8 cellular contexts compared by ENCODE assay signal in the genomic region with DNA sequence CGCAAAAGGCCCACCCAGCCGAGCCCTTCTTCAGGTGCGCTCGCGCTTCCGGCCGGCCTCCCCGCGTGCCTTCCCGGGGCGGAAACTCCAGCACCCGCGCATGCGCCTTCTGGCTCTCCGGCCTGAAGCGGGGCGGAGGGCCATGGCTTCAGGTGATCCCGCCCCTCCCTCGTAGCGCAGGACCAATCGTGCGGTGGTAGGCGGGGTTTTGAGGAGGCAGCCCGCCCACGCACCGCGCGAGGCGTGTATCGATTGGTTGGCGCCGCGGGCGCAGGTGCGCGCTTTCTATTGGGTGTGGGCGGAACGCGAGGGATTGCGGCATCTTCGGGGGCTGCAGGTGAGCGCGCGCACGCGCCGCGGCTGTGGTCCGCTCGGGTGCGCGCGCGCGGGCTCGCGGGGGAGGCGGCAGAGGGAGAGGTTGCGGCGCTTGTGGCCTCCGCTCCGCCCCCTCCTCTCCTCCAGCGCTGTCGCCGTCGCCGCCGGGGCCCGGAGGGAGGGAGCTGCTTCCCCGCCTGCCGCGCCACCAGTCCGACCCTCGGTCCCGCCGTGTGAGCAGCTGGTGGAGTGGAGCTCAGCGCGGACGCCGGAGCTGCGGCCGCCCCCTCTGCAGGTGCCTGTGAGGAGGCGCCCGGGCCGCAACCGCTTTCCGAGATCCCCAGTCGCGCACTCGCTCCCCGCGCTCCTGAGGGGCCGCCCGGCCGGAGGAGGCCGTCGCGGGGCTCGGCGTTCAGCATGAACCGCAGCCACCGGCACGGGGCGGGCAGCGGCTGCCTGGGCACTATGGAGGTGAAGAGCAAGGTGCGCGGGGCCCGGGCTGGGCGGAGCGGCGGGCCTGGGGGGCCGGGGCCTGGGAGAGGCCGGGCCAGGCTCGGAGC. TPM values are rescaled to one million over a fixed set of nuclear protein-coding genes. Genes with fewer than 3 reads are reported as not detected.
DNase-seq lines count a peak whose midpoint lies in the region; ATAC-seq and TF ChIP-seq lines count a peak whose summit lies in the region.

A gene with protein sequence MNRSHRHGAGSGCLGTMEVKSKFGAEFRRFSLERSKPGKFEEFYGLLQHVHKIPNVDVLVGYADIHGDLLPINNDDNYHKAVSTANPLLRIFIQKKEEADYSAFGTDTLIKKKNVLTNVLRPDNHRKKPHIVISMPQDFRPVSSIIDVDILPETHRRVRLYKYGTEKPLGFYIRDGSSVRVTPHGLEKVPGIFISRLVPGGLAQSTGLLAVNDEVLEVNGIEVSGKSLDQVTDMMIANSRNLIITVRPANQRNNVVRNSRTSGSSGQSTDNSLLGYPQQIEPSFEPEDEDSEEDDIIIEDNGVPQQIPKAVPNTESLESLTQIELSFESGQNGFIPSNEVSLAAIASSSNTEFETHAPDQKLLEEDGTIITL (plus strand): TSS at position 526 of the 875 bp plus-strand sequence. CDS start 207 bp downstream, at position 733.

- ATAC-seq in GM18505 (IDR thresholded peaks at IDR 0.05; ENCODE audit: unreplicated experiment) (peak; percentile 87), HG02943 (IDR thresholded peaks at IDR 0.05; ENCODE audit: low read depth, unreplicated experiment) (peak; percentile 83)

- under 1% methylated on average over 49 of the region's 114 CpGs for WGBS in prostate gland
- under 1% methylated on average over 106 of the region's 114 CpGs for WGBS in urinary bladder

- H3K27me3 ChIP-seq in right atrium auricular region (no peaks in the 10 kb centered on the region), prostate gland (replicated peaks; ENCODE audit: insufficient read depth) (no peaks in the 10 kb centered on the region)

- H3K4me1 ChIP-seq in right atrium auricular region (peaks cover 0 to 23% of the 10 kb centered on the region in 2 donors), prostate gland (replicated peaks) (peaks cover 3% of the 10 kb centered on the region), urinary bladder (ENCODE audit: insufficient read depth) (no peaks in the 10 kb centered on the region)

- H3K27me3 Mint-ChIP-seq in T-helper 1 cell treated with Interleukin-12 subunit alpha and Interleukin-12 subunit beta and Interleukin-4 antibody, amounts not matched to agents 30 μg/mL and 1 μg/mL, for 36 hours (ENCODE audit: low read depth), result no peaks in the 10 kb centered on the region

- H3K27ac ChIP-seq in angular gyrus (ENCODE audit: low read depth, low read length) (peak within 1 kb of the TSS; percentile 62), right atrium auricular region (peak within 1 kb of the TSS; percentile 89 to 90), prostate gland (peak within 1 kb of the TSS; percentile 87 to 89), urinary bladder (ENCODE audit: low read depth) (peak within 1 kb of the TSS; percentile 84)

- H3K36me3 ChIP-seq in right atrium auricular region (no peaks in the 10 kb centered on the region), prostate gland (no peaks in the 10 kb centered on the region), urinary bladder (ENCODE audit: insufficient read depth) (no peaks in the 10 kb centered on the region)

- DNase-seq in NCI-H1694 treated with DMSO at 0.1 percent for 48 hours (lab: John Stamatoyannopoulos, UW), result peak; percentile 92
- DNase-seq in right atrium auricular region (ENCODE audit: low spot score), result peak; percentile 94
- peak; percentile 99 for DNase-seq in prostate gland (ENCODE audit: low spot score)

- peaks cover 18% of the 10 kb centered on the region for H3K4me1 Mint-ChIP-seq in T-helper 1 cell treated with Interleukin-12 subunit alpha and Interleukin-12 subunit beta and Interleukin-4 antibody, amounts not matched to agents 30 μg/mL and 1 μg/mL, for 36 hours (ENCODE audit: low read depth)

- H3K4me3 Mint-ChIP-seq in T-helper 1 cell treated with Interleukin-12 subunit alpha and Interleukin-12 subunit beta and Interleukin-4 antibody, amounts not matched to agents 30 μg/mL and 1 μg/mL, for 36 hours, result peak within 1 kb of the TSS; percentile 84

- H3K9me3 Mint-ChIP-seq in T-helper 1 cell treated with Interleukin-12 subunit alpha and Interleukin-12 subunit beta and Interleukin-4 antibody, amounts not matched to agents 30 μg/mL and 1 μg/mL, for 36 hours, result no peaks in the 10 kb centered on the region

- TF ChIP-seq CTCF in right atrium auricular region (IDR thresholded peaks at IDR 0.05) (no peak), prostate gland (IDR thresholded peaks at IDR 0.05) (no peak)

- peak; percentile 66 for TF ChIP-seq POLR2A in GM18505 (IDR thresholded peaks at IDR 0.05; ENCODE audit: borderline replicate concordance, extremely low read depth, insufficient read depth, insufficient read length)
- TF ChIP-seq POLR2A in prostate gland (IDR thresholded peaks at IDR 0.05), result peak; percentile 97

- H3K9me3 ChIP-seq in right atrium auricular region (no peaks in the 10 kb centered on the region), prostate gland (no peaks in the 10 kb centered on the region)

- intact Hi-C loops in prostate gland (cut with DNase I), result no loop called here

- peaks cover 4% of the 10 kb centered on the region for H3K36me3 Mint-ChIP-seq in T-helper 1 cell treated with Interleukin-12 subunit alpha and Interleukin-12 subunit beta and Interleukin-4 antibody, amounts not matched to agents 30 μg/mL and 1 μg/mL, for 36 hours (ENCODE audit: low read depth)

- H3K27ac Mint-ChIP-seq in T-helper 1 cell treated with Interleukin-12 subunit alpha and Interleukin-12 subunit beta and Interleukin-4 antibody, amounts not matched to agents 30 μg/mL and 1 μg/mL, for 36 hours, result peak within 1 kb of the TSS; percentile 81

- H3K4me3 ChIP-seq in right atrium auricular region, result peak within 1 kb of the TSS; percentile 60 to 75
- H3K4me3 ChIP-seq in prostate gland, result peak within 1 kb of the TSS; percentile 73 to 85
- H3K4me3 ChIP-seq in urinary bladder (ENCODE audit: low read depth, low read length), result peak within 1 kb of the TSS; percentile 85

RNA-seq across cellular contexts. Expression of the gene that starts here (rescaled TPM):
- 1 to 10 TPM; 4.4 to 5.9 TPM for total RNA-seq in right atrium auricular region
- total RNA-seq in prostate gland, result 10 to 100 TPM in 1 of 2 donors, 1 to 10 TPM in 1; 8.3 to 14.4 TPM
- 11.7 TPM for total RNA-seq in urinary bladder
- 0.52 TPM for polyA plus RNA-seq in urinary bladder

Comparison
In these comparisons a context has a peak if more than half of its experiments do, and no peak if none do; other contexts are left out.
1. Peak in every context shown above with its lines: DNase-seq, ATAC-seq, H3K4me3 ChIP-seq and H3K27ac ChIP-seq.